1 cellular context compared by ENCODE assay signal in the genomic region with DNA sequence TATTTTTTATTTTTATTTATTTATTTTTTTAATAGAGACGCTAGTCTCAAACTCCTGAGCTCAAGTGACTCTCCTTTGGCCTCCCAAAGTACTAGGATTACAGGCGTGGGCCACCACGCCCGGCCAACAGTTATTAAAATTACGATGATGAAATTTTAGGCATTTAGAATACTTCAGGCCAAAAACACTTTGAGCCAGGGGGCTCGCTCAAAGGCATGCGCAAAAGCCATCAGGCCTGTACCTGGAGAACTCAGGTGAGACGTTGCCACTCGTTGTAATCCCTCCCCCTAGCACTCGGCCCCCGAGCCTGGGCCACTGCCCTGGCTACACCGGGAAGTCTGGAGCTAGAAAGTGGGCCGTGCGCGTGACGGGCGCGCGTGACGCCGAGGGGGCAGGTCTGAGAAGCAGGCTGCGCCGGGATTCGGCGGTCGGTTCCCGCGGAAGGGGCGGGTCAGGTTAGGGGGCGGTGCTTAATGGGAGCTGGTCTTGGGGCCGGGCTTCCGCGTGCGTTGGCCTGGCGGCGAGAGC.
A peak's percentile ranks its signal among the peaks of the same experiment; 100 is the strongest.
TF ChIP-seq lines count a peak whose summit lies in the region.

No MANE protein-coding gene starts in this region.

TF ChIP-seq in K562, 482 proteins besides CTCF, POLR2A, EP300 and RAD21 (continued from another document and continues in another):
- TF ChIP-seq ZBTB9 (CRISPR knock-in tag; IDR thresholded peaks at IDR 0.05) (peak; percentile 83; the same call in 1 of the 2 replicates), NFATC3 (IDR thresholded peaks at IDR 0.05) (no peak), ZNF445 (CRISPR knock-in tag; IDR thresholded peaks at IDR 0.05; ENCODE audit: low read depth) (no peak), PHF21A (IDR thresholded peaks at IDR 0.05; ENCODE audit: borderline replicate concordance, low read depth) (no peak), CC2D1A (IDR thresholded peaks at IDR 0.05) (no peak), GATAD2A (IDR thresholded peaks at IDR 0.05) (no peak), DACH1 (IDR thresholded peaks at IDR 0.05; ENCODE audit: partially characterized antibody) (no peak), ZZZ3 (IDR thresholded peaks at IDR 0.05) (no peak), ZNF75A (CRISPR knock-in tag; IDR thresholded peaks at IDR 0.05) (no peak), NKRF (IDR thresholded peaks at IDR 0.05; ENCODE audit: borderline replicate concordance) (no peak), CHCHD3 (CRISPR knock-in tag; IDR thresholded peaks at IDR 0.05) (no peak), TSC22D4 (tag; IDR thresholded peaks at IDR 0.05) (no peak), DNMT1 (IDR thresholded peaks at IDR 0.05) (no peak), ZBTB2 (IDR thresholded peaks at IDR 0.05) (peak; percentile 82), BDP1 (IDR thresholded peaks at IDR 0.05; ENCODE audit: insufficient read depth, insufficient read length) (no peak), ZBED1 (IDR thresholded peaks at IDR 0.05) (no peak), KLF6 (CRISPR knock-in tag; IDR thresholded peaks at IDR 0.05; ENCODE audit: borderline replicate concordance) (peak; percentile 60; the same call in 1 of the 2 replicates), HNRNPUL1 (IDR thresholded peaks at IDR 0.05; ENCODE audit: low read length) (no peak), ZNF431 (CRISPR knock-in tag; IDR thresholded peaks at IDR 0.05) (no peak), PML (IDR thresholded peaks at IDR 0.05; ENCODE audit: low read length) (peak; percentile 77; the same call in 1 of the 2 replicates), ZNF695 (CRISPR knock-in tag; IDR thresholded peaks at IDR 0.05) (no peak), ZNF174 (CRISPR knock-in tag; IDR thresholded peaks at IDR 0.05) (no peak), ZNF277 (CRISPR knock-in tag; IDR thresholded peaks at IDR 0.05; ENCODE audit: borderline replicate concordance) (no peak), ZNF696 (CRISPR knock-in tag; conservative IDR thresholded peaks at IDR 0.05) (no peak), BRCA1 (IDR thresholded peaks at IDR 0.05) (no peak), BRCA1 (CRISPR knock-in tag; IDR thresholded peaks at IDR 0.05) (no peak), SMARCE1 (IDR thresholded peaks at IDR 0.05) (no peak), MTF1 (CRISPR knock-in tag; IDR thresholded peaks at IDR 0.05; ENCODE audit: borderline replicate concordance) (no peak), SFPQ (IDR thresholded peaks at IDR 0.05; ENCODE audit: low read depth, low read length) (no peak), PRMT5 (CRISPR knock-in tag; IDR thresholded peaks at IDR 0.05) (no peak), CBX1 (IDR thresholded peaks at IDR 0.05; ENCODE audit: low read depth) (no peak), ZNF655 (CRISPR knock-in tag; IDR thresholded peaks at IDR 0.05) (no peak), ZNF316 (IDR thresholded peaks at IDR 0.05) (no peak), ARID2 (IDR thresholded peaks at IDR 0.05) (no peak), PTRF (tag; IDR thresholded peaks at IDR 0.05) (no peak)
- TF ChIP-seq, protein P1, sequence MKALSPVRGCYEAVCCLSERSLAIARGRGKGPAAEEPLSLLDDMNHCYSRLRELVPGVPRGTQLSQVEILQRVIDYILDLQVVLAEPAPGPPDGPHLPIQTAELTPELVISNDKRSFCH (CRISPR knock-in tag; IDR thresholded peaks at IDR 0.05), result no peak
- TF ChIP-seq, protein P1 (tag; IDR thresholded peaks at IDR 0.05), result no peak
- TF ChIP-seq, protein P2, sequence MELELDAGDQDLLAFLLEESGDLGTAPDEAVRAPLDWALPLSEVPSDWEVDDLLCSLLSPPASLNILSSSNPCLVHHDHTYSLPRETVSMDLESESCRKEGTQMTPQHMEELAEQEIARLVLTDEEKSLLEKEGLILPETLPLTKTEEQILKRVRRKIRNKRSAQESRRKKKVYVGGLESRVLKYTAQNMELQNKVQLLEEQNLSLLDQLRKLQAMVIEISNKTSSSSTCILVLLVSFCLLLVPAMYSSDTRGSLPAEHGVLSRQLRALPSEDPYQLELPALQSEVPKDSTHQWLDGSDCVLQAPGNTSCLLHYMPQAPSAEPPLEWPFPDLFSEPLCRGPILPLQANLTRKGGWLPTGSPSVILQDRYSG (tag; conservative IDR thresholded peaks at IDR 0.05; ENCODE audit: low read depth), result no peak
- TF ChIP-seq, protein P3, sequence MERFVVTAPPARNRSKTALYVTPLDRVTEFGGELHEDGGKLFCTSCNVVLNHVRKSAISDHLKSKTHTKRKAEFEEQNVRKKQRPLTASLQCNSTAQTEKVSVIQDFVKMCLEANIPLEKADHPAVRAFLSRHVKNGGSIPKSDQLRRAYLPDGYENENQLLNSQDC (CRISPR knock-in tag; IDR thresholded peaks at IDR 0.05), result no peak
- TF ChIP-seq, protein P4, sequence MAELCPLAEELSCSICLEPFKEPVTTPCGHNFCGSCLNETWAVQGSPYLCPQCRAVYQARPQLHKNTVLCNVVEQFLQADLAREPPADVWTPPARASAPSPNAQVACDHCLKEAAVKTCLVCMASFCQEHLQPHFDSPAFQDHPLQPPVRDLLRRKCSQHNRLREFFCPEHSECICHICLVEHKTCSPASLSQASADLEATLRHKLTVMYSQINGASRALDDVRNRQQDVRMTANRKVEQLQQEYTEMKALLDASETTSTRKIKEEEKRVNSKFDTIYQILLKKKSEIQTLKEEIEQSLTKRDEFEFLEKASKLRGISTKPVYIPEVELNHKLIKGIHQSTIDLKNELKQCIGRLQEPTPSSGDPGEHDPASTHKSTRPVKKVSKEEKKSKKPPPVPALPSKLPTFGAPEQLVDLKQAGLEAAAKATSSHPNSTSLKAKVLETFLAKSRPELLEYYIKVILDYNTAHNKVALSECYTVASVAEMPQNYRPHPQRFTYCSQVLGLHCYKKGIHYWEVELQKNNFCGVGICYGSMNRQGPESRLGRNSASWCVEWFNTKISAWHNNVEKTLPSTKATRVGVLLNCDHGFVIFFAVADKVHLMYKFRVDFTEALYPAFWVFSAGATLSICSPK (IDR thresholded peaks at IDR 0.05; ENCODE audit: borderline replicate concordance), result no peak
- TF ChIP-seq, protein P5, sequence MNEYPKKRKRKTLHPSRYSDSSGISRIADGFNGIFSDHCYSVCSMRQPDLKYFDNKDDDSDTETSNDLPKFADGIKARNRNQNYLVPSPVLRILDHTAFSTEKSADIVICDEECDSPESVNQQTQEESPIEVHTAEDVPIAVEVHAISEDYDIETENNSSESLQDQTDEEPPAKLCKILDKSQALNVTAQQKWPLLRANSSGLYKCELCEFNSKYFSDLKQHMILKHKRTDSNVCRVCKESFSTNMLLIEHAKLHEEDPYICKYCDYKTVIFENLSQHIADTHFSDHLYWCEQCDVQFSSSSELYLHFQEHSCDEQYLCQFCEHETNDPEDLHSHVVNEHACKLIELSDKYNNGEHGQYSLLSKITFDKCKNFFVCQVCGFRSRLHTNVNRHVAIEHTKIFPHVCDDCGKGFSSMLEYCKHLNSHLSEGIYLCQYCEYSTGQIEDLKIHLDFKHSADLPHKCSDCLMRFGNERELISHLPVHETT (CRISPR knock-in tag; conservative IDR thresholded peaks at IDR 0.05 in 1 of 2, IDR thresholded peaks at IDR 0.05 in 1 of 2), result no peak
- TF ChIP-seq, protein P6, sequence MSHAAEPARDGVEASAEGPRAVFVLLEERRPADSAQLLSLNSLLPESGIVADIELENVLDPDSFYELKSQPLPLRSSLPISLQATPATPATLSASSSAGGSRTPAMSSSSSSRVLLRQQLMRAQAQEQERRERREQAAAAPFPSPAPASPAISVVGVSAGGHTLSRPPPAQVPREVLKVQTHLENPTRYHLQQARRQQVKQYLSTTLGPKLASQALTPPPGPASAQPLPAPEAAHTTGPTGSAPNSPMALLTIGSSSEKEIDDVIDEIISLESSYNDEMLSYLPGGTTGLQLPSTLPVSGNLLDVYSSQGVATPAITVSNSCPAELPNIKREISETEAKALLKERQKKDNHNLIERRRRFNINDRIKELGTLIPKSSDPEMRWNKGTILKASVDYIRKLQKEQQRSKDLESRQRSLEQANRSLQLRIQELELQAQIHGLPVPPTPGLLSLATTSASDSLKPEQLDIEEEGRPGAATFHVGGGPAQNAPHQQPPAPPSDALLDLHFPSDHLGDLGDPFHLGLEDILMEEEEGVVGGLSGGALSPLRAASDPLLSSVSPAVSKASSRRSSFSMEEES (CRISPR knock-in tag; IDR thresholded peaks at IDR 0.05), result peak; percentile 46
- TF ChIP-seq, protein P7, sequence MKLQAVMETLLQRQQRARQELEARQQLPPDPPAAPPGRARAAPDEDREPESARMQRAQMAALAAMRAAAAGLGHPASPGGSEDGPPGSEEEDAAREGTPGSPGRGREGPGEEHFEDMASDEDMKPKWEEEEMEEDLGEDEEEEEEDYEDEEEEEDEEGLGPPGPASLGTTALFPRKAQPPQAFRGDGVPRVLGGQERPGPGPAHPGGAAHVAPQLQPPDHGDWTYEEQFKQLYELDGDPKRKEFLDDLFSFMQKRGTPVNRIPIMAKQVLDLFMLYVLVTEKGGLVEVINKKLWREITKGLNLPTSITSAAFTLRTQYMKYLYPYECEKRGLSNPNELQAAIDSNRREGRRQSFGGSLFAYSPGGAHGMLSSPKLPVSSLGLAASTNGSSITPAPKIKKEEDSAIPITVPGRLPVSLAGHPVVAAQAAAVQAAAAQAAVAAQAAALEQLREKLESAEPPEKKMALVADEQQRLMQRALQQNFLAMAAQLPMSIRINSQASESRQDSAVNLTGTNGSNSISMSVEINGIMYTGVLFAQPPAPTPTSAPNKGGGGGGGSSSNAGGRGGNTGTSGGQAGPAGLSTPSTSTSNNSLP (IDR thresholded peaks at IDR 0.05; ENCODE audit: borderline replicate concordance, low read depth, low read length), result no peak
